Comparison of ENCODE assay signal across 8 cellular contexts in the genomic region with DNA sequence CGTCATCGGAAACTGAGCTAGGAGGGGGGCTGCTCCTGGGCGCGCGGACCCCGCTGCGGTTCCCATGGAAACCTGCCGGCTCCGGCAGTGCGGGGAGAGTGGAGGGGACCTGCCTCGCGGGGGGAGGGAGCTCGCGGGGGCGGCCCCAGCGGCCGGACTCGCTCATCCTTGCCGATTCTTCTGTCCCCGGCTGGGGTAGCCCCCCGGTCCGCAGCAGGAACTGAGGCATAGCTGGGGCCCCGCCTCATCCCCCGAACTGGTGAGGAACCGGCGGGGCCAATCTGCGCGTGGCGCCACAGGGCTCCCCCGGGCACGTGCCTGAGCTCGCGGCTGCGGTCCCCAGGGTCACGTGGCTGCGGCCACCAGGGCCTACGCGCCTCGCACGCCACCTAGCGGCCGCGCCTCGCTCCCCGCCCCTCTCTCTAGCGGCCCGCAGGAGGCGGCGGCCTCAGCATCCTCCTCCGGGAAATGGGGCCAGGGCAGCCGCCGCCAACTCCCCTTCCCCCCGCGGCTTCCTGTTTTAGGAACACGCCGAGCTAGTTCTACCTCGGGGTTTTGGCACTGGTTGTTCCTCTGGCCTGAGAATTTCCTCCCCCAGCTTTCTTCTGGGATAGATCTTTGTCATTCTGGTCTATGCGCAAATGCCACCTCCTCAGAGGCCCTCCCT. TPM values are rescaled to one million over a fixed set of nuclear protein-coding genes. Genes with fewer than 3 reads are reported as not detected.
DNase-seq lines count a peak whose midpoint lies in the region; ATAC-seq and TF ChIP-seq lines count a peak whose summit lies in the region.

No MANE protein-coding gene starts in this region.

- H3K27ac ChIP-seq in adrenal gland, result peak overlapping the region in 2 of 5 donors; percentile 2 to 39
- no peak overlapping the region for H3K27ac ChIP-seq in uterus

- peaks cover 16% of the 10 kb centered on the region for H3K27me3 ChIP-seq in adrenal gland
- peaks cover 21 to 45% of the 10 kb centered on the region in 2 donors for H3K27me3 ChIP-seq in uterus

- H3K36me3 ChIP-seq in adrenal gland (replicated peaks in 1 of 2) (no peaks in the 10 kb centered on the region), uterus (no peaks in the 10 kb centered on the region)

- peaks cover 8 to 31% of the 10 kb centered on the region in 2 donors for H3K4me1 ChIP-seq in adrenal gland (replicated peaks in 1 of 2)
- peaks cover 0 to 28% of the 10 kb centered on the region in 2 donors for H3K4me1 ChIP-seq in uterus

- TF ChIP-seq POLR2A in adrenal gland (IDR thresholded peaks at IDR 0.05) (no peak), uterus (IDR thresholded peaks at IDR 0.05) (no peak)

- intact Hi-C loops in adrenal gland (cut with DNase I), result loop anchor here in 1 of 2 donors (5.0 kb wide), 1 partner anchor 100 kb away; the partner anchor contains the start of gene EPOR
- intact Hi-C loops in left cardiac atrium (cut with DNase I), result loop anchor here in 1 of 2 donors (10.0 kb wide), 1 partner anchor 188 kb away; the partner anchor contains the start of gene TSPAN16
- intact Hi-C loops in uterus (cut with DNase I; ENCODE audit: low total_unique reads), result loop anchor here (10.0 kb wide), 1 partner anchor 102 kb away; no protein-coding TSS in a partner anchor

- 1 to 8% (median 3%) methylated on average over 4 to 58 of the region's 58 CpGs for WGBS in adrenal gland, 4 donors

- H3K9me3 ChIP-seq in adrenal gland (replicated peaks in 1 of 3) (no peaks in the 10 kb centered on the region), uterus (no peaks in the 10 kb centered on the region)

- TF ChIP-seq CTCF in GM12872 (IDR thresholded peaks at IDR 0.05; ENCODE audit: insufficient read depth, low read depth, low read length) (peak; percentile 92), adrenal gland (IDR thresholded peaks at IDR 0.05) (peak; percentile 75 to 99 (median 92)), uterus (IDR thresholded peaks at IDR 0.05) (peak; percentile 83 to 97 (median 90))

- ATAC-seq in HG02759 (IDR thresholded peaks at IDR 0.05; ENCODE audit: unreplicated experiment) (peak; percentile 71), left cardiac atrium (peak; percentile 89 to 93)

- peak overlapping the region in 1 of 4 donors; percentile 35 for H3K4me3 ChIP-seq in adrenal gland
- peak overlapping the region in 1 of 2 donors; percentile 14 for H3K4me3 ChIP-seq in uterus

- DNase-seq in NCI-H1436 treated with DMSO at 0.1 percent for 48 hours (lab: John Stamatoyannopoulos, UW) (peak; percentile 37), T-helper 1 cell (peak; percentile 75 to 91 (median 80)), adrenal gland (peak; percentile 79 to 91 (median 85)), left cardiac atrium (peak; percentile 90), putamen (ENCODE audit: low spot score) (peak; percentile 83), uterus (peak; percentile 62 to 76)

RNA-seq across cellular contexts. Expression of gene ELAVL3, which starts 1.7 kb away (rescaled TPM):
- total RNA-seq in adrenal gland, result 1 to 10 TPM in 2 of 8 donors, under 1 TPM in 3, not detected in 3; 0.11 to 5.4 (median 0.27) TPM
- 1 to 10 TPM in 2 of 3 donors, under 1 TPM in 1; 0.47 to 1.5 (median 1.2) TPM for polyA plus RNA-seq in adrenal gland
- total RNA-seq in left cardiac atrium, result under 1 TPM; 0.24 to 0.50 TPM
- total RNA-seq in uterus, result 1 to 10 TPM in 1 of 4 donors, not detected in 3; 1.1 TPM

RNA-seq across cellular contexts. Expression of gene ZNF653, which starts 23.1 kb away (rescaled TPM):
- total RNA-seq in adrenal gland (10 to 100 TPM in 6 of 8 donors, 1 to 10 TPM in 2; 7.5 to 18.4 (median 11.7) TPM), left cardiac atrium (1 to 10 TPM; 3.7 to 4.9 TPM), uterus (10 to 100 TPM in 1 of 4 donors, 1 to 10 TPM in 2, under 1 TPM in 1; 0.88 to 14.8 (median 6.3) TPM)
- polyA plus RNA-seq in adrenal gland, result 10 to 100 TPM in 2 of 3 donors, 1 to 10 TPM in 1; 5.1 to 37.7 (median 23.2) TPM

RNA-seq across cellular contexts. Expression of gene ECSIT, which starts 46.4 kb away (rescaled TPM):
- total RNA-seq in adrenal gland (10 to 100 TPM; 51.5 to 99.7 (median 67.0) TPM), left cardiac atrium (100 to 1,000 TPM in 1 of 2 donors, 10 to 100 TPM in 1; 99.4 to 105 TPM), uterus (100 to 1,000 TPM in 1 of 4 donors, 10 to 100 TPM in 3; 44.6 to 138 (median 58.2) TPM)
- polyA plus RNA-seq in adrenal gland, result 100 to 1,000 TPM in 2 of 3 donors, 10 to 100 TPM in 1; 28.7 to 122 (median 102) TPM

RNA-seq across cellular contexts. Expression of gene PRKCSH, which starts 47.1 kb away (rescaled TPM):
- 100 to 1,000 TPM; 132 to 359 (median 247) TPM for total RNA-seq in adrenal gland
- polyA plus RNA-seq in adrenal gland, result 100 to 1,000 TPM; 142 to 228 (median 177) TPM
- 100 to 1,000 TPM; 132 to 139 TPM for total RNA-seq in left cardiac atrium
- 100 to 1,000 TPM in 3 of 4 donors, 10 to 100 TPM in 1; 65.3 to 228 (median 155) TPM for total RNA-seq in uterus

RNA-seq across cellular contexts. Expression of gene ODAD3, which starts 47.6 kb away (rescaled TPM):
- total RNA-seq in adrenal gland (1 to 10 TPM in 7 of 8 donors, under 1 TPM in 1; 0.69 to 4.7 (median 2.3) TPM), left cardiac atrium (under 1 TPM; 0.56 to 0.68 TPM), uterus (1 to 10 TPM in 1 of 4 donors, under 1 TPM in 1, not detected in 2; 0.48 to 4.4 TPM)
- polyA plus RNA-seq in adrenal gland, result 1 to 10 TPM; 3.1 to 7.9 (median 4.8) TPM

Comparison
In these comparisons a context has a peak if more than half of its experiments do, and no peak if none do; other contexts are left out.
1. DNase-seq: peak in every context shown above with its lines; median percentile 90 in left cardiac atrium; 85 in adrenal gland; 83 in putamen; 80 in T-helper 1 cell; 69 in uterus; 37 in NCI-H1436 treated with DMSO at 0.1 percent for 48 hours.